In genomic region chr4:169175035-169175434, GRCh38 we compare ENCODE assay signal across 13 cellular contexts.
DNase-seq lines count a peak whose midpoint lies in the region; ATAC-seq and TF ChIP-seq lines count a peak whose summit lies in the region.
"Had no signal": no experiment of that assay in that cellular context is flagged by ENCODE, and none has a peak within 500 bp of the region (broad histone marks: within the 10 kb centered on the region; RNA-seq: fewer than 3 reads in every experiment).

No MANE protein-coding gene starts in this region.

- H3K4me3 ChIP-seq in CD8-positive, alpha-beta T cell (ENCODE audit: low read depth, low read length): no peak overlapping the region
- H3K4me3 ChIP-seq: BLaER1, GM23248 had no signal

- H3K27me3 Mint-ChIP-seq in Calu3 (ENCODE audit: unreplicated experiment): no peaks in the 10 kb centered on the region
- H3K27me3 Mint-ChIP-seq in HFFc6 (ENCODE audit: insufficient read depth): no peaks in the 10 kb centered on the region
- H3K27me3 Mint-ChIP-seq in WTC11 (ENCODE audit: low read depth): no peaks in the 10 kb centered on the region
- peaks cover 0 to 5% of the 10 kb centered on the region in 2 donors for H3K27me3 Mint-ChIP-seq in natural killer cell treated with Interleukin-12 subunit alpha and Interleukin-12 subunit beta and Interleukin-15 and Interleukin-18, amount 100 ng/mL, for 72 hours
- H3K27me3 Mint-ChIP-seq in T-helper 2 cell treated with Interferon-gamma antibody and Interleukin-4, amounts not matched to agents 5 μg/mL and 100 μg/mL, for 36 hours (ENCODE audit: low read depth): peaks cover 6% of the 10 kb centered on the region
- no peaks in the 10 kb centered on the region for H3K27me3 Mint-ChIP-seq in CD8-positive, alpha-beta T cell (ENCODE audit: low read depth)
- H3K27me3 Mint-ChIP-seq: IgD-negative memory B cell had no signal

- no peak for DNase-seq in Calu3
- no peak for DNase-seq in HFFc6
- DNase-seq in WTC11 (ENCODE audit: low spot score): no peak
- DNase-seq in natural killer cell treated with Interleukin-12 subunit alpha and Interleukin-12 subunit beta and Interleukin-15 and Interleukin-18, amount 100 ng/mL, for 72 hours (ENCODE audit: low spot score): no peak
- DNase-seq in activated naive CD4-positive, alpha-beta T cell treated with Interleukin-2 at 50 U/mL for 16 hours: no peak
- DNase-seq in T-helper 2 cell treated with Interferon-gamma antibody and Interleukin-4, amounts not matched to agents 5 μg/mL and 100 μg/mL, for 36 hours (ENCODE audit: low spot score): no peak
- DNase-seq in CD8-positive, alpha-beta T cell: no peak
- DNase-seq: 8988T, AML-193, DMS 273 treated with DMSO at 0.1 percent for 48 hours, GM23248 had no signal

- no TSS peak for BruUV-seq in Calu3 (replicated peaks; lab: Mats Ljungman, UMichigan)

- H3K27me3 ChIP-seq in CD8-positive, alpha-beta T cell (ENCODE audit: insufficient read depth, low read length): no peaks in the 10 kb centered on the region
- H3K27me3 ChIP-seq: BLaER1 had no signal

- H3K27ac Mint-ChIP-seq in Calu3 (ENCODE audit: unreplicated experiment) (peak overlapping the region; percentile 31), HFFc6 (peak overlapping the region; percentile 17; the same call in 1 of the 2 replicates), WTC11 (0 out of 2 replicates have a peak overlapping the region, but pooled peaks have one; percentile 14)
- no peak overlapping the region for H3K27ac Mint-ChIP-seq in natural killer cell treated with Interleukin-12 subunit alpha and Interleukin-12 subunit beta and Interleukin-15 and Interleukin-18, amount 100 ng/mL, for 72 hours
- H3K27ac Mint-ChIP-seq in T-helper 2 cell treated with Interferon-gamma antibody and Interleukin-4, amounts not matched to agents 5 μg/mL and 100 μg/mL, for 36 hours: no peak overlapping the region
- no peak overlapping the region for H3K27ac Mint-ChIP-seq in CD8-positive, alpha-beta T cell

- intact Hi-C loops in Calu3 (cut with micrococcal nuclease; ENCODE audit: unreplicated experiment): no loop called here
- intact Hi-C loops in CD8-positive, alpha-beta T cell (cut with DNase I, micrococcal nuclease): no loop called here

- H3K4me1 Mint-ChIP-seq in Calu3 (ENCODE audit: low read depth, unreplicated experiment) (peaks cover 50% of the 10 kb centered on the region), HFFc6 (ENCODE audit: low read depth) (peaks cover 71% of the 10 kb centered on the region), WTC11 (peaks cover 25% of the 10 kb centered on the region)
- H3K4me1 Mint-ChIP-seq in natural killer cell treated with Interleukin-12 subunit alpha and Interleukin-12 subunit beta and Interleukin-15 and Interleukin-18, amount 100 ng/mL, for 72 hours (ENCODE audit: low read depth in 2 of 2): peaks cover 15 to 16% of the 10 kb centered on the region in 2 donors
- H3K4me1 Mint-ChIP-seq in T-helper 2 cell treated with Interferon-gamma antibody and Interleukin-4, amounts not matched to agents 5 μg/mL and 100 μg/mL, for 36 hours (ENCODE audit: low read depth): no peaks in the 10 kb centered on the region
- H3K4me1 Mint-ChIP-seq in CD8-positive, alpha-beta T cell (ENCODE audit: low read depth): no peaks in the 10 kb centered on the region

- no peak for ATAC-seq in WTC11
- ATAC-seq in natural killer cell treated with Interleukin-12 subunit alpha and Interleukin-12 subunit beta and Interleukin-15 and Interleukin-18, amount 100 ng/mL, for 72 hours: peak in 1 of 2 donors; percentile 45
- ATAC-seq in CD8-positive, alpha-beta T cell: no peak

- POLR2A ChIA-PET in WTC11 (lab: Charles Lee): no interaction called here
- POLR2A ChIA-PET in CD8-positive, alpha-beta T cell (lab: Charles Lee): no interaction called here

- H3K27ac ChIP-seq in CD8-positive, alpha-beta T cell (ENCODE audit: low read depth, low read length): no peak overlapping the region
- H3K27ac ChIP-seq: BLaER1, GM23248 had no signal

- no peak for TF ChIP-seq CTCF in Calu3 (IDR thresholded peaks at IDR 0.05; ENCODE audit: unreplicated experiment)
- no peak for TF ChIP-seq CTCF in HFFc6 (IDR thresholded peaks at IDR 0.05)
- no peak for TF ChIP-seq CTCF in WTC11 (IDR thresholded peaks at IDR 0.05)
- no peak for TF ChIP-seq CTCF in CD8-positive, alpha-beta T cell (IDR thresholded peaks at IDR 0.05)

- H3K9me3 Mint-ChIP-seq in Calu3 (ENCODE audit: low read depth, unreplicated experiment) (no peaks in the 10 kb centered on the region), HFFc6 (no peaks in the 10 kb centered on the region), WTC11 (no peaks in the 10 kb centered on the region)
- no peaks in the 10 kb centered on the region for H3K9me3 Mint-ChIP-seq in natural killer cell treated with Interleukin-12 subunit alpha and Interleukin-12 subunit beta and Interleukin-15 and Interleukin-18, amount 100 ng/mL, for 72 hours
- no peaks in the 10 kb centered on the region for H3K9me3 Mint-ChIP-seq in T-helper 2 cell treated with Interferon-gamma antibody and Interleukin-4, amounts not matched to agents 5 μg/mL and 100 μg/mL, for 36 hours
- H3K9me3 Mint-ChIP-seq in CD8-positive, alpha-beta T cell: no peaks in the 10 kb centered on the region

- no peaks in the 10 kb centered on the region for H3K36me3 ChIP-seq in CD8-positive, alpha-beta T cell (ENCODE audit: insufficient read depth, low read length)
- H3K36me3 ChIP-seq: BLaER1 had no signal

- no peaks in the 10 kb centered on the region for H3K4me1 ChIP-seq in CD8-positive, alpha-beta T cell (ENCODE audit: insufficient read depth, low read length)
- H3K4me1 ChIP-seq: BLaER1 had no signal

- no peaks in the 10 kb centered on the region for H3K9me3 ChIP-seq in CD8-positive, alpha-beta T cell (ENCODE audit: low read length)
- H3K9me3 ChIP-seq: BLaER1 had no signal

- CTCF ChIA-PET in Calu3 (lab: Charles Lee): no interaction called here
- CTCF ChIA-PET in WTC11 (lab: Charles Lee): no interaction called here
- CTCF ChIA-PET in CD8-positive, alpha-beta T cell (lab: Charles Lee): no interaction called here

- H3K4me3 Mint-ChIP-seq in Calu3 (ENCODE audit: low read depth, unreplicated experiment) (no peak overlapping the region), HFFc6 (no peak overlapping the region), WTC11 (no peak overlapping the region)
- peak overlapping the region; percentile 48 for H3K4me3 Mint-ChIP-seq in natural killer cell treated with Interleukin-12 subunit alpha and Interleukin-12 subunit beta and Interleukin-15 and Interleukin-18, amount 100 ng/mL, for 72 hours
- no peak overlapping the region for H3K4me3 Mint-ChIP-seq in T-helper 2 cell treated with Interferon-gamma antibody and Interleukin-4, amounts not matched to agents 5 μg/mL and 100 μg/mL, for 36 hours
- H3K4me3 Mint-ChIP-seq in CD8-positive, alpha-beta T cell: no peak overlapping the region

- no peaks in the 10 kb centered on the region for H3K36me3 Mint-ChIP-seq in Calu3 (ENCODE audit: insufficient read depth, unreplicated experiment)
- H3K36me3 Mint-ChIP-seq in HFFc6 (ENCODE audit: low read depth): peaks cover 18% of the 10 kb centered on the region
- no peaks in the 10 kb centered on the region for H3K36me3 Mint-ChIP-seq in WTC11
- H3K36me3 Mint-ChIP-seq in natural killer cell treated with Interleukin-12 subunit alpha and Interleukin-12 subunit beta and Interleukin-15 and Interleukin-18, amount 100 ng/mL, for 72 hours: no peaks in the 10 kb centered on the region
- no peaks in the 10 kb centered on the region for H3K36me3 Mint-ChIP-seq in T-helper 2 cell treated with Interferon-gamma antibody and Interleukin-4, amounts not matched to agents 5 μg/mL and 100 μg/mL, for 36 hours (ENCODE audit: low read depth)
- no peaks in the 10 kb centered on the region for H3K36me3 Mint-ChIP-seq in CD8-positive, alpha-beta T cell
- H3K36me3 Mint-ChIP-seq: IgD-negative memory B cell had no signal

TF ChIP-seq in WTC11, 78 proteins besides CTCF, POLR2A, EP300 and RAD21 (continues in another document):
- TF ChIP-seq GTF2I (CRISPR knock-in tag; conservative IDR thresholded peaks at IDR 0.05) (no peak), ZNF512 (CRISPR knock-in tag; IDR thresholded peaks at IDR 0.05; ENCODE audit: borderline replicate concordance) (no peak), HMGA2 (CRISPR knock-in tag; IDR thresholded peaks at IDR 0.05) (no peak), GABPB1 (CRISPR knock-in tag; IDR thresholded peaks at IDR 0.05) (no peak), TEAD4 (CRISPR knock-in tag; IDR thresholded peaks at IDR 0.05) (no peak), ETV6 (CRISPR knock-in tag; IDR thresholded peaks at IDR 0.05) (no peak), RORB (CRISPR knock-in tag; IDR thresholded peaks at IDR 0.05) (no peak), EMX1 (CRISPR knock-in tag; IDR thresholded peaks at IDR 0.05) (no peak), IRF2 (CRISPR knock-in tag; IDR thresholded peaks at IDR 0.05; ENCODE audit: borderline replicate concordance, low read depth) (no peak), ZNF219 (CRISPR knock-in tag; IDR thresholded peaks at IDR 0.05; ENCODE audit: borderline replicate concordance) (no peak), ZNF416 (CRISPR knock-in tag; IDR thresholded peaks at IDR 0.05) (no peak), ZNF671 (CRISPR knock-in tag; IDR thresholded peaks at IDR 0.05) (no peak)
- TF ChIP-seq, protein P1, sequence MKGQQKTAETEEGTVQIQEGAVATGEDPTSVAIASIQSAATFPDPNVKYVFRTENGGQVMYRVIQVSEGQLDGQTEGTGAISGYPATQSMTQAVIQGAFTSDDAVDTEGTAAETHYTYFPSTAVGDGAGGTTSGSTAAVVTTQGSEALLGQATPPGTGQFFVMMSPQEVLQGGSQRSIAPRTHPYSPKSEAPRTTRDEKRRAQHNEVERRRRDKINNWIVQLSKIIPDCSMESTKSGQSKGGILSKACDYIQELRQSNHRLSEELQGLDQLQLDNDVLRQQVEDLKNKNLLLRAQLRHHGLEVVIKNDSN (CRISPR knock-in tag; IDR thresholded peaks at IDR 0.05): no peak
- TF ChIP-seq, protein P2, sequence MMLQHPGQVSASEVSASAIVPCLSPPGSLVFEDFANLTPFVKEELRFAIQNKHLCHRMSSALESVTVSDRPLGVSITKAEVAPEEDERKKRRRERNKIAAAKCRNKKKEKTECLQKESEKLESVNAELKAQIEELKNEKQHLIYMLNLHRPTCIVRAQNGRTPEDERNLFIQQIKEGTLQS (CRISPR knock-in tag; conservative IDR thresholded peaks at IDR 0.05): no peak

Comparison
In these comparisons a context has a peak if more than half of its experiments do, and no peak if none do; other contexts are left out.
1. H3K27ac Mint-ChIP-seq: peak in Calu3 (single experiment), HFFc6 (single experiment) and WTC11 (single experiment); none in natural killer cell treated with Interleukin-12 subunit alpha and Interleukin-12 subunit beta and Interleukin-15 and Interleukin-18, amount 100 ng/mL, for 72 hours (0 of 2), T-helper 2 cell treated with Interferon-gamma antibody and Interleukin-4, amounts not matched to agents 5 μg/mL and 100 μg/mL, for 36 hours (single experiment) and CD8-positive, alpha-beta T cell (single experiment).